In the genomic region with DNA sequence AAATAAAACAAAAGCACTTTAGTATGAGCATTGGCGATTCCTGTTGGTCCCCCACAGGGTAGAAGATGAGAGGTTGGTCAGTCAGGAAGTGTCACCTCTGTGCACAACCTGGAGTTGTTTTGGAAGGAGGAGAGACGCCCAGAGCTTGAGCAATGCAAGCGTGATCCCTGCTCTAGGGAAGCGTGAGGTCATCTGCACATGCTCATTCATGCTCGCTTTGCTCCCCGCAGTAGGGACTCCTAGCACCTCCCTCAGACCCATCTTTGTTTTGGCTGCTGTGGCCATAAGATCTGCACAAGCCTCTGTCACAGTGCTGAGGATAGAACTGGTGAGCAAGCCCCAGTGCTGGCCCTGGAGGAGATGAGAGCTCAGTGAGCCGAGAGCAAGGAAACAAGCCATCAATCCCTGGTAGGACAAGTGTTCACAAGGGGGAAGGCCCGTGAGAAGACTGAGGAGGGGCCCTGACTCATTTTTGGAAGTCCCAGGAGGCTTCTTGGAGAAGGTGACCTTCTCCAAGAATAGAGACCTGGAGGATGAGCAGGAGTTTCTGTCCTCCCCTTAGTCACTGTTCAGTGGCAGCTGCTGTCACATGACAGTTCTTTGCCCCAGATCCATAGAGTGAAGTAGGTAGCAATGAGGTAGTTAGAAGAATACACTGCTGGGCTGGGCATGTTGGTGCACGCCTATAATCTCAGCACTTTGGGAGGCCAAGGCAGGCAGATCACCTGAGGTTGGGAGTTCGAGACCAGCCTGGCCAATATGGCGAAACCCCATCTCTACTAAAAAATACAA, we compare ENCODE assay signal across 15 cellular contexts. TPM values are rescaled to one million over a fixed set of nuclear protein-coding genes. Genes with fewer than 3 reads are reported as not detected.
"Had no signal": no experiment of that assay in that cellular context is flagged by ENCODE, and none has a peak within 500 bp of the region (broad histone marks: within the 10 kb centered on the region; RNA-seq: fewer than 3 reads in every experiment).

No MANE protein-coding gene starts in this region.

- DNase-seq: activated CD4-positive, alpha-beta T cell treated with anti-CD3 and anti-CD28 coated beads, Interleukin-2, amount 10 ng/mL, durations not matched to agents 24 days and 14 days; activated effector memory CD4-positive, alpha-beta T cell treated with Interleukin-2 at 50 U/mL for 16 hours; activated T-cell treated with anti-CD3 and anti-CD28 coated beads, Interleukin-2, amount 50 U/mL, for 24 hours; brain microvascular endothelial cell; dorsolateral prefrontal cortex; heart right ventricle; islet precursor cell; left ventricle myocardium superior; retina; stimulated activated CD4-positive, alpha-beta T cell treated with anti-CD3 and anti-CD28 coated beads, Interleukin-15, amount 100 ng/mL, for 24 hours; stimulated activated CD4-positive, alpha-beta T cell treated with anti-CD3 and anti-CD28 coated beads, Interleukin-4, amount 100 ng/mL, for 24 hours; stimulated activated naive CD8-positive, alpha-beta T cell treated with anti-CD3 and anti-CD28 coated beads, Interleukin-15, amount 100 ng/mL, for 72 hours; T-helper 1 cell; testis had no signal

- H3K79me2 ChIP-seq: parathyroid adenoma had no signal

- H3K27me3 ChIP-seq: brain microvascular endothelial cell, dorsolateral prefrontal cortex, heart right ventricle, testis had no signal

- H2AFZ ChIP-seq: parathyroid adenoma had no signal

- H3K4me3 ChIP-seq: dorsolateral prefrontal cortex, heart right ventricle, testis had no signal

- H3K27ac ChIP-seq: brain microvascular endothelial cell, dorsolateral prefrontal cortex, heart right ventricle, parathyroid adenoma, testis had no signal

- H3K36me3 ChIP-seq: brain microvascular endothelial cell, heart right ventricle had no signal

- H3K9me3 ChIP-seq: testis had no signal

- H3K4me1 ChIP-seq: parathyroid adenoma, testis had no signal

RNA-seq across cellular contexts. Expression of gene ATP8B1, which starts 13.3 kb away (rescaled TPM):
- total RNA-seq: activated CD4-positive, alpha-beta T cell treated with anti-CD3 and anti-CD28 coated beads, Interleukin-2, amount 10 ng/mL, durations not matched to agents 24 days and 14 days had no signal
